3 cellular contexts compared by ENCODE assay signal in the genomic region with DNA sequence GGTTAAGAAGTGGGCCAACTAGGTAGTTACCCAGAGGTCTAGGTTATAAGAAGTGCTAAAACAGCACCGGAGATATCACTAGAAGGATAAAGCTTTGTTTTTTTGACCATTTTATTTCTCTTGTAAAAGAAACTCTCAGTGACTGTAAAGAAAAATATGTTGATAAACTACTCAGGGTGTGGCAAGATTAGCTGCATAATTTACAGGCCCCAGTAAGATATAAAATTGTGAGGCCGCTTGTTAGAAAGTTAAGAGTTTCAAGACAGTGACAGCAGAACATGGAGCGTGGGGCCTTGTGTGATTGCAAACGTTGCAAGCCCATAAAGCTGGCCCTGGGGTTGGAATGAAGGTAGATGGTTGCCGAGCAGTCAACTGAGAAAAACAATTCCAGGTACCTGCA.
"Had no signal": no experiment of that assay in that cellular context is flagged by ENCODE, and none has a peak within 500 bp of the region (broad histone marks: within the 10 kb centered on the region; RNA-seq: fewer than 3 reads in every experiment).

No MANE protein-coding gene starts in this region.

- ATAC-seq: GM12878 had no signal

- H3K4me3 ChIP-seq: GM12878 had no signal

- DNase-seq: GDM1, GF-D8 had no signal
